ENCODE assay signal across 1 cellular context in the genomic region with DNA sequence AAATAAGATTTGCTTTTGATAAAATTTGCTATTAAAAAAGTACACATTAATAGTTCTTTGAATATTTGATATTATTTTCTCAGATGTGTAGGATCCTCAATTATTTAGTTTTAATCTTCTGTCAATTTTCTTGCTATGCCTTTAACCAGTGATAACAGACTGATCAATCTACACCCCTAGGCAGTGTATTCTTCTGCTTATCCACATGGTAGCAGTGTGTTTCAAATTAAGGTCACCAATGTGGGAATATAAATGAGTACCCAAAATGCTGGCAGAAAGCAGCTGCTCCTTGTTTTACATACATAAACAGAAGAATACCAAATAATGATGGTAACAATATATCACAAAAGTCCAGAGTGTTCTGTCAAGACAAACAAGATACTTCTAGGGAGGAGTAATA.
TF ChIP-seq lines count a peak whose summit lies in the region.

No MANE protein-coding gene starts in this region.

TF ChIP-seq in GM23338, 12 proteins besides CTCF, POLR2A, EP300 and RAD21 (continued from another document):
- no peak for TF ChIP-seq ZNF462 (CRISPR knock-in tag; IDR thresholded peaks at IDR 0.05)
- TF ChIP-seq POLR2AphosphoS5 (IDR thresholded peaks at IDR 0.05; ENCODE audit: low read depth): no peak
- TF ChIP-seq, protein P1, sequence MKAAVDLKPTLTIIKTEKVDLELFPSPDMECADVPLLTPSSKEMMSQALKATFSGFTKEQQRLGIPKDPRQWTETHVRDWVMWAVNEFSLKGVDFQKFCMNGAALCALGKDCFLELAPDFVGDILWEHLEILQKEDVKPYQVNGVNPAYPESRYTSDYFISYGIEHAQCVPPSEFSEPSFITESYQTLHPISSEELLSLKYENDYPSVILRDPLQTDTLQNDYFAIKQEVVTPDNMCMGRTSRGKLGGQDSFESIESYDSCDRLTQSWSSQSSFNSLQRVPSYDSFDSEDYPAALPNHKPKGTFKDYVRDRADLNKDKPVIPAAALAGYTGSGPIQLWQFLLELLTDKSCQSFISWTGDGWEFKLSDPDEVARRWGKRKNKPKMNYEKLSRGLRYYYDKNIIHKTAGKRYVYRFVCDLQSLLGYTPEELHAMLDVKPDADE (IDR thresholded peaks at IDR 0.05): no peak
- TF ChIP-seq ZNF331 (CRISPR knock-in tag; IDR thresholded peaks at IDR 0.05; ENCODE audit: low read depth): no peak
- no peak for TF ChIP-seq CREB1 (CRISPR knock-in tag; IDR thresholded peaks at IDR 0.05; ENCODE audit: low read depth)
- no peak for TF ChIP-seq STAT1 (IDR thresholded peaks at IDR 0.05; ENCODE audit: unreplicated experiment)
- no peak for TF ChIP-seq EZH2 (IDR thresholded peaks at IDR 0.05; ENCODE audit: low read depth, unreplicated experiment)
